28 cellular contexts compared by ENCODE assay signal in the genomic region with DNA sequence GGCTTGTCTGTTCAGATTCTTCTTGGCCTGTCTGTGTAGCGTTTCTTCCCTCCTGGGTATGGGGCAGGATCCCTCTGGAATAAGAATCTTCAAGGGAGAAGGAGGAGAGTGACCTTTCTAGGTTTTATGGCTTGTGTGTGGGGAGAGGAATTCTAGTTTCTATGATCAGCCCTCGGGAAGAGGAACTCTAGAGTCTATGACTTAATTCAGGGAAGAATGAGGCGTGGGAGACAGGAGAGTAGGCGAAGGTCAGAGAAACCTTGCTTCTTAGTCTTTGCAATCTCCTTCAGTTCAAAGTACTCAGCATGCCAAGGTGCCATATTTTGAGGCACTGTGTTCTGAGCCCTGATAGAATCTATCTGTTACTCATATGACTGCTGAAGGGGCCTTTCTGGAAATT.
"Had no signal": no experiment of that assay in that cellular context is flagged by ENCODE, and none has a peak within 500 bp of the region (broad histone marks: within the 10 kb centered on the region; RNA-seq: fewer than 3 reads in every experiment).

No MANE protein-coding gene starts in this region.

- H3K9me3 ChIP-seq: gastrocnemius medialis, thoracic aorta, uterus had no signal

- H3K36me3 Mint-ChIP-seq: activated CD4-positive, alpha-beta memory T cell treated with anti-CD3 and anti-CD28 coated beads for 36 hours; activated naive CD4-positive, alpha-beta T cell treated with anti-CD3 and anti-CD28 coated beads, Interleukin-2, amount 50 U/mL, for 72 hours; naive thymus-derived CD8-positive, alpha-beta T cell had no signal

- H2AFZ ChIP-seq: hepatocyte had no signal

- H3K27ac ChIP-seq: gastrocnemius medialis, hepatocyte, thoracic aorta, uterus had no signal

- H3K79me2 ChIP-seq: hepatocyte had no signal

- H3K27ac Mint-ChIP-seq: activated CD4-positive, alpha-beta memory T cell treated with anti-CD3 and anti-CD28 coated beads for 36 hours; activated CD4-positive, alpha-beta T cell treated with anti-CD3 and anti-CD28 coated beads, Interleukin-2, amount 10 ng/mL, durations not matched to agents 24 days and 14 days; activated naive CD4-positive, alpha-beta T cell treated with anti-CD3 and anti-CD28 coated beads, Interleukin-2, amount 50 U/mL, for 72 hours; activated T-helper 17 cell treated with anti-CD3 and anti-CD28 coated beads, Interleukin-2, amount 50 U/mL, for 72 hours; naive thymus-derived CD8-positive, alpha-beta T cell had no signal

- H3K36me3 ChIP-seq: gastrocnemius medialis, thoracic aorta, uterus had no signal

- H3K4me2 ChIP-seq: hepatocyte had no signal

- H3K27me3 ChIP-seq: gastrocnemius medialis, hepatocyte, uterus had no signal

- H3K4me3 ChIP-seq: gastrocnemius medialis, hepatocyte, thoracic aorta, uterus had no signal

- H3K4me1 Mint-ChIP-seq: naive thymus-derived CD8-positive, alpha-beta T cell had no signal

- ATAC-seq: activated naive CD4-positive, alpha-beta T cell treated with anti-CD3 and anti-CD28 coated beads, Interleukin-2, amount 50 U/mL, for 72 hours; activated T-cell treated with anti-CD3 and anti-CD28 coated beads, Interleukin-2, amount 50 U/mL, for 4 hours; activated T-helper 17 cell treated with anti-CD3 and anti-CD28 coated beads, Interleukin-2, amount 50 U/mL, for 72 hours; gastrocnemius medialis; left cardiac atrium; left ventricle myocardium superior; naive thymus-derived CD8-positive, alpha-beta T cell; right cardiac atrium; stimulated activated naive CD8-positive, alpha-beta T cell treated with anti-CD3 and anti-CD28 coated beads, Interleukin-15, Interleukin-2, amounts not matched to agents 100 U/mL and 50 U/mL, for 24 hours had no signal

- H3K4me3 Mint-ChIP-seq: activated CD4-positive, alpha-beta memory T cell treated with anti-CD3 and anti-CD28 coated beads for 36 hours; activated CD4-positive, alpha-beta T cell treated with anti-CD3 and anti-CD28 coated beads, Interleukin-2, amount 10 ng/mL, durations not matched to agents 24 days and 14 days; activated T-cell treated with anti-CD3 and anti-CD28 coated beads, Interleukin-2, amount 50 U/mL, for 4 hours; activated T-helper 17 cell treated with anti-CD3 and anti-CD28 coated beads, Interleukin-2, amount 50 U/mL, for 72 hours; central memory CD8-positive, alpha-beta T cell; naive thymus-derived CD8-positive, alpha-beta T cell; neural crest cell had no signal

- H3K4me1 ChIP-seq: gastrocnemius medialis, uterus had no signal

- DNase-seq: activated CD4-positive, alpha-beta memory T cell treated with anti-CD3 and anti-CD28 coated beads for 36 hours; activated CD4-positive, alpha-beta T cell treated with anti-CD3 and anti-CD28 coated beads, Interleukin-2, amount 10 ng/mL, durations not matched to agents 24 days and 14 days; activated CD4-positive, CD25-positive, alpha-beta regulatory T cell treated with anti-CD3 and anti-CD28 coated beads, Interleukin-2, amount 50 U/mL, for 72 hours; activated naive CD4-positive, alpha-beta T cell; activated T-cell treated with anti-CD3 and anti-CD28 coated beads, Interleukin-2, amount 50 U/mL, for 4 hours; effector CD4-positive, alpha-beta T cell; erythroblast; gastrocnemius medialis; islet precursor cell; left cardiac atrium; left ventricle myocardium superior; mammary epithelial cell; naive thymus-derived CD8-positive, alpha-beta T cell; occipital lobe; posterior cingulate gyrus; right cardiac atrium; stimulated activated CD4-positive, alpha-beta T cell treated with anti-CD3 and anti-CD28 coated beads, Interleukin-12 subunit alpha, Interleukin-12 subunit beta, amount 100 ng/mL, for 4 hours; stimulated activated CD4-positive, alpha-beta T cell treated with anti-CD3 and anti-CD28 coated beads, Interleukin-4, amount 100 ng/mL, for 1 hour; stimulated activated naive CD8-positive, alpha-beta T cell treated with anti-CD3 and anti-CD28 coated beads, Interleukin-15, Interleukin-2, amounts not matched to agents 100 U/mL and 50 U/mL, for 24 hours; T-helper 2 cell; trophoblast cell; uterus had no signal

- H3K9me3 Mint-ChIP-seq: activated CD4-positive, alpha-beta memory T cell treated with anti-CD3 and anti-CD28 coated beads for 36 hours; activated naive CD4-positive, alpha-beta T cell treated with anti-CD3 and anti-CD28 coated beads, Interleukin-2, amount 50 U/mL, for 72 hours; activated T-cell treated with anti-CD3 and anti-CD28 coated beads, Interleukin-2, amount 50 U/mL, for 4 hours; activated T-helper 17 cell treated with anti-CD3 and anti-CD28 coated beads, Interleukin-2, amount 50 U/mL, for 72 hours; central memory CD8-positive, alpha-beta T cell; naive thymus-derived CD8-positive, alpha-beta T cell; neural crest cell had no signal
